8 cellular contexts compared by ENCODE assay signal in the genomic region with DNA sequence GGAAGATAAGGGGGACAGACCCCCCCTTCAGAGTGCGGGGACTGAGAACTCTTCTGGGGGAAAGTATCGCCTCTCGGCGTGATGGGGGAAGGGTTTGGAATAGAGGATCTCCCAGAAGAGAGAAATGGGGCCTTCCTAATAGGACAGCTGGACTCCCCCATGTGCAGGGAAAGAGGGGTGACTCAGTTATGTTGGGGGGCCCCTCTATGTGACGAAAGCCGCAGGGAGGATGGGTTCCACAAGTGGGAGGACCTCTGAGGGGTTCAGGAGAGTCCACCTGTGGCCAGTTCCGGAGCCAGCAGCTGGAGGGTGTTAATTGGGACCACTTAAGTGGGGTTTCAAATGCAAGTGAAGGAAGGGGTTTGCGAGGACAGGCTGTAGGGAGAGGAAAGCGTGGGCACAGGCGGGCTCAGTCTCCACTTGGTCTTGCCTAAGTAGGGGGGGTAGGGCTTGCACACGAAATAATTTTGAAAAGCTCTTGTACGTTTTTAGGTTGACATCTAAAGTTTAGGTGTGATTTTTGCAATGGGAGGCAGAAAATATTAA. TPM values are rescaled to one million over a fixed set of nuclear protein-coding genes. Genes with fewer than 3 reads are reported as not detected.
DNase-seq lines count a peak whose midpoint lies in the region; ATAC-seq and TF ChIP-seq lines count a peak whose summit lies in the region.

No MANE protein-coding gene starts in this region.

- CTCF ChIA-PET in RWPE1 (lab: Yijun Ruan, JAX), result interaction anchor here (0.5 kb wide), 2 partner anchors 44 to 127 kb away, joined by 3 read pairs; no protein-coding TSS in a partner anchor

- H3K9me3 ChIP-seq in skeletal muscle tissue (ENCODE audit: control insufficient read depth in 3 of 3, low read length in 3 of 3), result no peaks in the 10 kb centered on the region

- no peak for TF ChIP-seq CTCF in RWPE1 (conservative IDR thresholded peaks at IDR 0.05; ENCODE audit: low read depth)
- no peak for TF ChIP-seq CTCF in foreskin fibroblast (IDR thresholded peaks at IDR 0.05; ENCODE audit: low read depth, low read length)

- H3K36me3 ChIP-seq in skeletal muscle tissue (ENCODE audit: control insufficient read depth in 3 of 3, insufficient read depth in 3 of 3, low read length in 3 of 3), result peaks cover 8 to 14% (median 12%) of the 10 kb centered on the region in 3 donors

- no peak for ATAC-seq in activated T-cell treated with anti-CD3 and anti-CD28 coated beads, Interleukin-2, amount 50 U/mL, for 72 hours (replicated peaks in 1 of 2)
- no peak for ATAC-seq in GM21528 (IDR thresholded peaks at IDR 0.05; ENCODE audit: low FRiP score, unreplicated experiment)

- no peaks in the 10 kb centered on the region for H3K27me3 ChIP-seq in skeletal muscle tissue (ENCODE audit: control insufficient read depth in 3 of 3, insufficient read depth in 3 of 3, low read length in 3 of 3)

- peaks cover 10 to 16% (median 15%) of the 10 kb centered on the region in 3 donors for H3K4me1 ChIP-seq in skeletal muscle tissue (ENCODE audit: control insufficient read depth in 3 of 3, insufficient read depth in 3 of 3, low read length in 3 of 3)

- peak in 1 of 2 donors; percentile 8 for DNase-seq in activated T-cell treated with anti-CD3 and anti-CD28 coated beads, Interleukin-2, amount 50 U/mL, for 72 hours
- no peak for DNase-seq in activated T-cell treated with anti-CD3 and anti-CD28 coated beads, Interleukin-2, amount 50 U/mL, for 1 hour
- peak; percentile 20 for DNase-seq in RWPE1 (ENCODE audit: low spot score)
- peak in 1 of 2 donors; percentile 6 for DNase-seq in foreskin fibroblast
- DNase-seq in NCI-H1105 treated with DMSO at 0.1 percent for 48 hours (lab: John Stamatoyannopoulos, UW), result no peak
- DNase-seq in pons (ENCODE audit: low spot score), result no peak

- peaks cover 14% of the 10 kb centered on the region for H3K27me3 Mint-ChIP-seq in activated T-cell treated with anti-CD3 and anti-CD28 coated beads, Interleukin-2, amount 50 U/mL, for 72 hours (ENCODE audit: low read depth)

- H3K9ac ChIP-seq in skeletal muscle tissue (ENCODE audit: low read depth in 1 of 3, low read length in 3 of 3), result peak overlapping the region; percentile 65 to 91 (median 87)

- POLR2A ChIA-PET in RWPE1 (lab: Yijun Ruan, JAX; ENCODE audit: low non-redundant PET), result no interaction called here

- no peaks in the 10 kb centered on the region for H3K9me3 Mint-ChIP-seq in activated T-cell treated with anti-CD3 and anti-CD28 coated beads, Interleukin-2, amount 50 U/mL, for 72 hours

- peak overlapping the region; percentile 87 for H3K4me3 Mint-ChIP-seq in activated T-cell treated with anti-CD3 and anti-CD28 coated beads, Interleukin-2, amount 50 U/mL, for 72 hours

- H3K27ac ChIP-seq in RWPE1, result peak overlapping the region; percentile 86
- H3K27ac ChIP-seq in skeletal muscle tissue (ENCODE audit: low read depth, low read length), result no peak overlapping the region

- peak overlapping the region; percentile 59 to 67 for H3K4me3 ChIP-seq in foreskin fibroblast (ENCODE audit: low read depth in 1 of 2, low read length in 2 of 2)
- peak overlapping the region; percentile 63 to 69 (median 65) for H3K4me3 ChIP-seq in skeletal muscle tissue (ENCODE audit: low read length in 3 of 3)

- H3K27ac Mint-ChIP-seq in activated T-cell treated with anti-CD3 and anti-CD28 coated beads, Interleukin-2, amount 50 U/mL, for 72 hours, result peak overlapping the region; percentile 97

- H3K4me1 Mint-ChIP-seq in activated T-cell treated with anti-CD3 and anti-CD28 coated beads, Interleukin-2, amount 50 U/mL, for 72 hours (ENCODE audit: low read depth), result peaks cover 44% of the 10 kb centered on the region

- peaks cover 3 to 14% of the 10 kb centered on the region in 2 donors for H3K36me3 Mint-ChIP-seq in activated T-cell treated with anti-CD3 and anti-CD28 coated beads, Interleukin-2, amount 50 U/mL, for 72 hours (ENCODE audit: insufficient read depth in 2 of 2)

RNA-seq across cellular contexts. Expression of a gene that starts 0.7 kb away (rescaled TPM):
- 10 to 100 TPM; 29.4 to 34.8 TPM for total RNA-seq in activated T-cell treated with anti-CD3 and anti-CD28 coated beads, Interleukin-2, amount 50 U/mL, for 72 hours
- total RNA-seq in skeletal muscle tissue, result 2.6 TPM

RNA-seq across cellular contexts. Expression of a gene that starts 13.7 kb away (rescaled TPM):
- total RNA-seq in activated T-cell treated with anti-CD3 and anti-CD28 coated beads, Interleukin-2, amount 50 U/mL, for 72 hours, result 10 to 100 TPM; 81.4 to 83.9 TPM
- 1.0 TPM for total RNA-seq in skeletal muscle tissue

Comparison
In these comparisons a context has a peak if more than half of its experiments do, and no peak if none do; other contexts are left out.
1. RNA of a gene that starts 13.7 kb away (total RNA-seq): 81.4 to 83.9 TPM in activated T-cell treated with anti-CD3 and anti-CD28 coated beads, Interleukin-2, amount 50 U/mL, for 72 hours; 1.0 TPM in skeletal muscle tissue (single experiment); every median in the first group is over 10 times any median in the second.